ENCODE assay signal across 18 cellular contexts in the genomic region with DNA sequence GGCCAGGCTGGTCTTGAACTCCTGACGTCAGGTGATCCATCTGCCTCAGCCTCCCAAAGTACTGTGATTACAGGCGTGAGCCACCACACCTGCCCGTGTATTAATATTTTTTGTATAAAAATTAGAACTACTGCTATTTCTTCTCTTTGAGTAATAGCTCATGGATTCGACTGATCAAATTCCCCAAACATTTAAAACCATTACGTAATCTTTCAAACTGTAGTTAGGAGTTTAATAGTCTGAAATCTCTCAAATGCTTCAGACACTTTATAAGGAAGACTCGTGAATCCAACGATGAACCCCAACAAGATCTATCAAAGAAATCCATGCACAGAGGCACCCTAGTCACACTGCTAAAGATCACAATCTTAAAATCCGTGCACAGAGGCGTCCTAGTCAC. TPM values are rescaled to one million over a fixed set of nuclear protein-coding genes. Genes with fewer than 3 reads are reported as not detected.
A peak's percentile ranks its signal among the peaks of the same experiment; 100 is the strongest.
DNase-seq lines count a peak whose midpoint lies in the region; TF ChIP-seq lines count a peak whose summit lies in the region.
"Had no signal": no experiment of that assay in that cellular context is flagged by ENCODE, and none has a peak within 500 bp of the region (broad histone marks: within the 10 kb centered on the region; RNA-seq: fewer than 3 reads in every experiment).

No MANE protein-coding gene starts in this region.

- H3K27me3 Mint-ChIP-seq in activated CD4-positive, alpha-beta T cell treated with anti-CD3 and anti-CD28 coated beads, Interleukin-2, amount 10 ng/mL, durations not matched to agents 24 days and 14 days, result no peaks in the 10 kb centered on the region
- no peaks in the 10 kb centered on the region for H3K27me3 Mint-ChIP-seq in endothelial cell (ENCODE audit: unreplicated experiment)
- H3K27me3 Mint-ChIP-seq: B cell; CD4-positive, alpha-beta T cell had no signal

- peak overlapping the region; percentile 7 for H3K27ac Mint-ChIP-seq in activated CD4-positive, alpha-beta T cell treated with anti-CD3 and anti-CD28 coated beads, Interleukin-2, amount 10 ng/mL, durations not matched to agents 24 days and 14 days
- H3K27ac Mint-ChIP-seq in endothelial cell (ENCODE audit: unreplicated experiment), result no peak overlapping the region
- H3K27ac Mint-ChIP-seq: B cell; CD4-positive, alpha-beta T cell; CD8-positive, alpha-beta T cell had no signal

- H3K4me3 Mint-ChIP-seq in activated CD4-positive, alpha-beta T cell treated with anti-CD3 and anti-CD28 coated beads, Interleukin-2, amount 10 ng/mL, durations not matched to agents 24 days and 14 days, result no peak overlapping the region
- H3K4me3 Mint-ChIP-seq in endothelial cell (ENCODE audit: unreplicated experiment), result peak overlapping the region; percentile 63
- H3K4me3 Mint-ChIP-seq: B cell; CD4-positive, alpha-beta T cell; CD8-positive, alpha-beta T cell had no signal

- no peaks in the 10 kb centered on the region for H3K9me3 ChIP-seq in HEK293 (ENCODE audit: control insufficient read depth, insufficient read depth, low read depth, low read length)
- H3K9me3 ChIP-seq: A549; BLaER1 treated with 17β-estradiol and CSF1 and Interleukin-3, amounts not matched to agents 10 nM and 100 nM; Caco-2 had no signal

- no peak overlapping the region for H3K27ac ChIP-seq in HEK293 (ENCODE audit: extremely low read depth, low read depth, low read length)
- H3K27ac ChIP-seq: 22Rv1; A549; BLaER1 treated with 17β-estradiol and CSF1 and Interleukin-3, amounts not matched to agents 10 nM and 100 nM; C4-2B had no signal

- no peaks in the 10 kb centered on the region for H3K4me1 ChIP-seq in HEK293 (ENCODE audit: control insufficient read depth, insufficient read depth, low read length)
- H3K4me1 ChIP-seq: A549; BLaER1 treated with 17β-estradiol and CSF1 and Interleukin-3, amounts not matched to agents 10 nM and 100 nM; Caco-2 had no signal

- DNase-seq in activated CD4-positive, alpha-beta T cell treated with anti-CD3 and anti-CD28 coated beads, Interleukin-2, amount 10 ng/mL, durations not matched to agents 24 days and 14 days, result no peak
- no peak for DNase-seq in activated CD4-positive, alpha-beta T cell treated with anti-CD3 and anti-CD28 coated beads for 4 hours
- DNase-seq in endothelial cell (ENCODE audit: low spot score) (no peak), cerebellar nuclear complex (lab: John Stamatoyannopoulos, UW) (no peak), mesenteric fat pad (ENCODE audit: low spot score) (no peak)
- DNase-seq: AML-193; Caco-2; Calu3; CD4-positive, alpha-beta T cell; CD8-positive, alpha-beta T cell; DMS79 treated with DMSO at 0.1 percent for 48 hours; GF-D8 had no signal

- no peaks in the 10 kb centered on the region for H3K9me3 Mint-ChIP-seq in activated CD4-positive, alpha-beta T cell treated with anti-CD3 and anti-CD28 coated beads, Interleukin-2, amount 10 ng/mL, durations not matched to agents 24 days and 14 days
- no peaks in the 10 kb centered on the region for H3K9me3 Mint-ChIP-seq in endothelial cell (ENCODE audit: unreplicated experiment)
- H3K9me3 Mint-ChIP-seq: CD4-positive, alpha-beta T cell; CD8-positive, alpha-beta T cell had no signal

- H3K36me3 Mint-ChIP-seq in activated CD4-positive, alpha-beta T cell treated with anti-CD3 and anti-CD28 coated beads, Interleukin-2, amount 10 ng/mL, durations not matched to agents 24 days and 14 days (ENCODE audit: low read depth), result peaks cover 17% of the 10 kb centered on the region
- peaks cover 24% of the 10 kb centered on the region for H3K36me3 Mint-ChIP-seq in endothelial cell (ENCODE audit: low read depth, unreplicated experiment)

- POLR2A ChIA-PET in HEK293 (lab: Yijun Ruan, JAX), result no interaction called here

- H3K4me3 ChIP-seq in HEK293 (ENCODE audit: low read depth, low read length), result no peak overlapping the region
- H3K4me3 ChIP-seq: A549; BLaER1 treated with 17β-estradiol and CSF1 and Interleukin-3, amounts not matched to agents 10 nM and 100 nM had no signal

- peaks cover 15% of the 10 kb centered on the region for H3K4me1 Mint-ChIP-seq in activated CD4-positive, alpha-beta T cell treated with anti-CD3 and anti-CD28 coated beads, Interleukin-2, amount 10 ng/mL, durations not matched to agents 24 days and 14 days
- H3K4me1 Mint-ChIP-seq in endothelial cell (ENCODE audit: unreplicated experiment), result peaks cover 16% of the 10 kb centered on the region
- H3K4me1 Mint-ChIP-seq: B cell had no signal

- intact Hi-C loops in activated CD4-positive, alpha-beta T cell treated with anti-CD3 and anti-CD28 coated beads, Interleukin-2, amount 10 ng/mL, durations not matched to agents 24 days and 14 days (cut with micrococcal nuclease), result no loop called here

- peaks cover 1 to 31% of the 10 kb centered on the region in 2 experiments; a peak in 2 of 3 replicates for H3K36me3 ChIP-seq in HEK293 (ENCODE audit: control insufficient read depth in 2 of 2, insufficient read depth in 1 of 2, low read length in 2 of 2)

- TF ChIP-seq CTCF in HEK293 (tag by site-specific recombination; IDR thresholded peaks at IDR 0.05), result no peak
- TF ChIP-seq CTCF in endothelial cell (IDR thresholded peaks at IDR 0.05; ENCODE audit: unreplicated experiment), result no peak

- CTCF ChIA-PET in HEK293 (lab: Yijun Ruan, JAX), result no interaction called here

TF ChIP-seq in HEK293, 187 proteins besides CTCF, POLR2A, EP300 and RAD21:
- peak; percentile 76; the same call in 1 of the 2 replicates for TF ChIP-seq ZNF677 (tag by site-specific recombination; IDR thresholded peaks at IDR 0.05)
- TF ChIP-seq IKZF3 (tag by site-specific recombination; IDR thresholded peaks at IDR 0.05), result no peak

RNA-seq across cellular contexts. Expression of a gene that starts 16.1 kb away (rescaled TPM):
- total RNA-seq in activated CD4-positive, alpha-beta T cell treated with anti-CD3 and anti-CD28 coated beads, Interleukin-2, amount 10 ng/mL, durations not matched to agents 24 days and 14 days, result 6.4 and 7.4 TPM in 2 replicates
- total RNA-seq in endothelial cell (ENCODE audit: unreplicated experiment), result 28.9 TPM
- 29.5 TPM for total RNA-seq in mesenteric fat pad

RNA-seq across cellular contexts. Expression of a gene that starts 16.1 kb away (rescaled TPM):
- 43.7 and 46.2 TPM in 2 replicates for total RNA-seq in activated CD4-positive, alpha-beta T cell treated with anti-CD3 and anti-CD28 coated beads, Interleukin-2, amount 10 ng/mL, durations not matched to agents 24 days and 14 days
- total RNA-seq in endothelial cell (ENCODE audit: unreplicated experiment) (26.1 TPM), mesenteric fat pad (34.1 TPM)

RNA-seq across cellular contexts. Expression of a gene that starts 59.3 kb away (rescaled TPM):
- total RNA-seq in activated CD4-positive, alpha-beta T cell treated with anti-CD3 and anti-CD28 coated beads, Interleukin-2, amount 10 ng/mL, durations not matched to agents 24 days and 14 days, result 18.3 and 20.9 TPM in 2 replicates
- total RNA-seq in endothelial cell (ENCODE audit: unreplicated experiment), result 18.5 TPM
- total RNA-seq in mesenteric fat pad, result 7.4 TPM
